1 cellular context compared by ENCODE assay signal in the genomic region with DNA sequence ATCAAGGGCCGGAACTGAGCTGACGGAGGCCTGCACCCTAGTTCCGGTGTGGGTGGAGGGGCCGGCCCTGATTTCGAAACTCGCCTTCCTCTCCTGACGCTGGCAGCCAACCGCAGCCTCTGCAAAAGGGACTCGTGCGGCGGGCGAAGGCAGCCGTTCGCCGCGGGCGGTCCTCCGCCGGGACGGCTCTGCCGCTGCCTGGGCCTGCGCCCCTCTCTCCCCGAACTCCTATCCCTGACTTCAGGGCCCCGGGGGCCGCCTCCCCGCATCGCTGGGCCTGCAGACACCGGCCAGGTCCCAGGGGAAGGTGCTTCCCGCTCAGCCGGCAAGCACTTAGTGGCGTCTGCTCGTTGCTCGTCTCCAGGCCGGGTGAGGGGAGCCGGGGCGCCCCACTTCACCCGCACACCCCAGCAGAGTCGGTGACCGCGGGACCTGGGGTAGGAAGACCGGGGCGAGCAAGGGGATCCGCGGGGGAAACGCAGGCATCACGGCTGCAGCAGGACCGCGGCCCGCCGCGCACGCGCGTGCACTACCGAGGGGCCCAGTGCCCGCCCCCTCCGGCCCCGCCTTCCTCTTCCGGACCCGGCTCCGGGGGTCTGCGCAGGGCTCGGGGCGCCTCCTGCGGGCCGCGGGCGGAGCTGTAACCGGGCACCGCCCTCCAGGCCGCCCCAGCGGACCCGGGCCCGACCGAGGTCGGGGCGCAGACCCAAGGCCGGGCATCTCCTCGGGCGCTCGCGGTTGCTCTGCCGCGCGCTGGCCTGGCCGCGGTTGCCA.
TF ChIP-seq lines count a peak whose summit lies in the region.

No MANE protein-coding gene starts in this region.

TF ChIP-seq in HepG2, 621 proteins besides CTCF, POLR2A, EP300 and RAD21 (continued from another document and continues in another):
- TF ChIP-seq ZBTB46 (CRISPR knock-in tag; IDR thresholded peaks at IDR 0.05; ENCODE audit: borderline replicate concordance): 0 out of 2 replicates have a peak, but pooled peaks have one; percentile 64
- peak; percentile 93; the same call in 1 of the 2 replicates for TF ChIP-seq PAX8 (CRISPR knock-in tag; IDR thresholded peaks at IDR 0.05; ENCODE audit: borderline replicate concordance)
- no peak; the same call in 1 of the 2 replicates for TF ChIP-seq ETS1 (CRISPR knock-in tag; IDR thresholded peaks at IDR 0.05)
- TF ChIP-seq ZNF33A (CRISPR knock-in tag; IDR thresholded peaks at IDR 0.05; ENCODE audit: borderline replicate concordance): no peak
- TF ChIP-seq ARNT (IDR thresholded peaks at IDR 0.05): no peak
- TF ChIP-seq RERE (CRISPR knock-in tag; IDR thresholded peaks at IDR 0.05; ENCODE audit: low read depth): no peak
- 0 out of 2 replicates have a peak, but pooled peaks have one; percentile 61 for TF ChIP-seq ZBTB42 (CRISPR knock-in tag; IDR thresholded peaks at IDR 0.05)
- no peak for TF ChIP-seq PAF1 (CRISPR knock-in tag; IDR thresholded peaks at IDR 0.05)
- TF ChIP-seq ELF1 (CRISPR knock-in tag; IDR thresholded peaks at IDR 0.05): peak; percentile 86
- TF ChIP-seq ADNP (CRISPR knock-in tag; IDR thresholded peaks at IDR 0.05): no peak
- no peak for TF ChIP-seq ZNF136 (CRISPR knock-in tag; IDR thresholded peaks at IDR 0.05; ENCODE audit: low read depth)
- TF ChIP-seq ZNF317 (CRISPR knock-in tag; IDR thresholded peaks at IDR 0.05): no peak; the same call in 1 of the 2 replicates
- peak; percentile 88; the same call in 1 of the 2 replicates for TF ChIP-seq ZNF713 (CRISPR knock-in tag; IDR thresholded peaks at IDR 0.05)
- peak; percentile 52 for TF ChIP-seq HNRNPLL (IDR thresholded peaks at IDR 0.05; ENCODE audit: low read depth, low read length, poor library complexity, severe bottlenecking)
- TF ChIP-seq ZSCAN30 (CRISPR knock-in tag; IDR thresholded peaks at IDR 0.05): no peak
- peak; percentile 91 for TF ChIP-seq SAFB2 (CRISPR knock-in tag; IDR thresholded peaks at IDR 0.05; ENCODE audit: borderline replicate concordance, low read depth)
- TF ChIP-seq ATAD3A (CRISPR knock-in tag; IDR thresholded peaks at IDR 0.05): 0 out of 2 replicates have a peak, but pooled peaks have one; percentile 27
- peak; percentile 39; the same call in 1 of the 2 replicates for TF ChIP-seq NR2F2 (IDR thresholded peaks at IDR 0.05; ENCODE audit: borderline replicate concordance, low read depth)
- TF ChIP-seq SOX13 (IDR thresholded peaks at IDR 0.05): no peak
- TF ChIP-seq SOX13 (CRISPR knock-in tag; conservative IDR thresholded peaks at IDR 0.05 in 1 of 2, IDR thresholded peaks at IDR 0.05 in 1 of 2): peak in 1 of 2 experiments; percentile 30; a peak in 2 of 4 replicates
- TF ChIP-seq, protein P1, sequence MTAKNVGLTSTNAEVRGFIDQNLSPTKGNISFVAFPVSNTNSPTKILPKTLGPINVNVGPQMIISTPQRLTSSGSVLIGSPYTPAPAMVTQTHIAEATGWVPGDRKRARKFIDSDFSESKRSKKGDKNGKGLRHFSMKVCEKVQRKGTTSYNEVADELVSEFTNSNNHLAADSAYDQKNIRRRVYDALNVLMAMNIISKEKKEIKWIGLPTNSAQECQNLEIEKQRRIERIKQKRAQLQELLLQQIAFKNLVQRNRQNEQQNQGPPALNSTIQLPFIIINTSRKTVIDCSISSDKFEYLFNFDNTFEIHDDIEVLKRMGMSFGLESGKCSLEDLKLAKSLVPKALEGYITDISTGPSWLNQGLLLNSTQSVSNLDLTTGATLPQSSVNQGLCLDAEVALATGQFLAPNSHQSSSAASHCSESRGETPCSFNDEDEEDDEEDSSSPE (CRISPR knock-in tag; IDR thresholded peaks at IDR 0.05): peak; percentile 43
- TF ChIP-seq STAG1 (CRISPR knock-in tag; IDR thresholded peaks at IDR 0.05): peak; percentile 50
- TF ChIP-seq RAD51 (IDR thresholded peaks at IDR 0.05; ENCODE audit: borderline replicate concordance): no peak
- TF ChIP-seq ERF (CRISPR knock-in tag; IDR thresholded peaks at IDR 0.05): peak; percentile 78
- no peak for TF ChIP-seq ZNF468 (CRISPR knock-in tag; IDR thresholded peaks at IDR 0.05)
- TF ChIP-seq ZNF598 (CRISPR knock-in tag; IDR thresholded peaks at IDR 0.05; ENCODE audit: borderline replicate concordance): 0 out of 2 replicates have a peak, but pooled peaks have one; percentile 79
- TF ChIP-seq PREB (CRISPR knock-in tag; IDR thresholded peaks at IDR 0.05): peak; percentile 89
- no peak for TF ChIP-seq RARG (CRISPR knock-in tag; IDR thresholded peaks at IDR 0.05; ENCODE audit: low read depth)
- TF ChIP-seq POGZ (CRISPR knock-in tag; IDR thresholded peaks at IDR 0.05): peak; percentile 54
- TF ChIP-seq NR2F1 (CRISPR knock-in tag; IDR thresholded peaks at IDR 0.05): no peak
- TF ChIP-seq ZNF33B (CRISPR knock-in tag; IDR thresholded peaks at IDR 0.05): 0 out of 2 replicates have a peak, but pooled peaks have one; percentile 67
- TF ChIP-seq ZNF138 (CRISPR knock-in tag; IDR thresholded peaks at IDR 0.05; ENCODE audit: low read depth): peak; percentile 7
- TF ChIP-seq KLF9 (CRISPR knock-in tag; IDR thresholded peaks at IDR 0.05; ENCODE audit: low read depth): no peak; the same call in 1 of the 2 replicates
- peak; percentile 88; the same call in 1 of the 2 replicates for TF ChIP-seq GLI4 (CRISPR knock-in tag; IDR thresholded peaks at IDR 0.05; ENCODE audit: borderline replicate concordance)
- no peak for TF ChIP-seq TBX3 (IDR thresholded peaks at IDR 0.05; ENCODE audit: borderline replicate concordance)
- TF ChIP-seq ZNF678 (CRISPR knock-in tag; IDR thresholded peaks at IDR 0.05): peak; percentile 85; the same call in 1 of the 2 replicates
- TF ChIP-seq, protein P2, sequence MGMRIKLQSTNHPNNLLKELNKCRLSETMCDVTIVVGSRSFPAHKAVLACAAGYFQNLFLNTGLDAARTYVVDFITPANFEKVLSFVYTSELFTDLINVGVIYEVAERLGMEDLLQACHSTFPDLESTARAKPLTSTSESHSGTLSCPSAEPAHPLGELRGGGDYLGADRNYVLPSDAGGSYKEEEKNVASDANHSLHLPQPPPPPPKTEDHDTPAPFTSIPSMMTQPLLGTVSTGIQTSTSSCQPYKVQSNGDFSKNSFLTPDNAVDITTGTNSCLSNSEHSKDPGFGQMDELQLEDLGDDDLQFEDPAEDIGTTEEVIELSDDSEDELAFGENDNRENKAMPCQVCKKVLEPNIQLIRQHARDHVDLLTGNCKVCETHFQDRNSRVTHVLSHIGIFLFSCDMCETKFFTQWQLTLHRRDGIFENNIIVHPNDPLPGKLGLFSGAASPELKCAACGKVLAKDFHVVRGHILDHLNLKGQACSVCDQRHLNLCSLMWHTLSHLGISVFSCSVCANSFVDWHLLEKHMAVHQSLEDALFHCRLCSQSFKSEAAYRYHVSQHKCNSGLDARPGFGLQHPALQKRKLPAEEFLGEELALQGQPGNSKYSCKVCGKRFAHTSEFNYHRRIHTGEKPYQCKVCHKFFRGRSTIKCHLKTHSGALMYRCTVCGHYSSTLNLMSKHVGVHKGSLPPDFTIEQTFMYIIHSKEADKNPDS (CRISPR knock-in tag; IDR thresholded peaks at IDR 0.05): 0 out of 2 replicates have a peak, but pooled peaks have one; percentile 77
- TF ChIP-seq GRHL1 (CRISPR knock-in tag; conservative IDR thresholded peaks at IDR 0.05): no peak
- TF ChIP-seq SUZ12 (IDR thresholded peaks at IDR 0.05; ENCODE audit: low read depth, low read length): no peak
- 0 out of 2 replicates have a peak, but pooled peaks have one; percentile 2 for TF ChIP-seq ZNF121 (CRISPR knock-in tag; IDR thresholded peaks at IDR 0.05)
- peak; percentile 87 for TF ChIP-seq KDM5B (CRISPR knock-in tag; IDR thresholded peaks at IDR 0.05; ENCODE audit: borderline replicate concordance)
- TF ChIP-seq NFYC (CRISPR knock-in tag; IDR thresholded peaks at IDR 0.05): peak; percentile 45; the same call in 1 of the 2 replicates
- TF ChIP-seq ZNF691 (CRISPR knock-in tag; IDR thresholded peaks at IDR 0.05; ENCODE audit: borderline replicate concordance, low read depth): peak; percentile 92; the same call in 1 of the 2 replicates
- TF ChIP-seq, protein P3, sequence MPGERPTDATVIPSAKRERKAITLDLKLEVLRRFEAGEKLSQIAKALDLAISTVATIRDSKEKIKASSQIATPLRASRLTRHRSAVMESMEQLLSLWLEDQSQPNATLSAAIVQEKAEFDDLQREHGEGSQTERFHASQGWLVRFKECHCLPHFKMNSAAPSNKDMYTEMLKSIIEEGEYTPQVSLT (CRISPR knock-in tag; IDR thresholded peaks at IDR 0.05; ENCODE audit: borderline replicate concordance, low read depth): no peak
- TF ChIP-seq HDAC1 (CRISPR knock-in tag; IDR thresholded peaks at IDR 0.05): peak; percentile 64; the same call in 1 of the 2 replicates
- TF ChIP-seq FIP1L1 (IDR thresholded peaks at IDR 0.05; ENCODE audit: borderline replicate concordance, insufficient read depth, low read depth, low read length): 0 out of 2 replicates have a peak, but pooled peaks have one; percentile 87
